ENCODE assay signal across 8 cellular contexts in the genomic region with DNA sequence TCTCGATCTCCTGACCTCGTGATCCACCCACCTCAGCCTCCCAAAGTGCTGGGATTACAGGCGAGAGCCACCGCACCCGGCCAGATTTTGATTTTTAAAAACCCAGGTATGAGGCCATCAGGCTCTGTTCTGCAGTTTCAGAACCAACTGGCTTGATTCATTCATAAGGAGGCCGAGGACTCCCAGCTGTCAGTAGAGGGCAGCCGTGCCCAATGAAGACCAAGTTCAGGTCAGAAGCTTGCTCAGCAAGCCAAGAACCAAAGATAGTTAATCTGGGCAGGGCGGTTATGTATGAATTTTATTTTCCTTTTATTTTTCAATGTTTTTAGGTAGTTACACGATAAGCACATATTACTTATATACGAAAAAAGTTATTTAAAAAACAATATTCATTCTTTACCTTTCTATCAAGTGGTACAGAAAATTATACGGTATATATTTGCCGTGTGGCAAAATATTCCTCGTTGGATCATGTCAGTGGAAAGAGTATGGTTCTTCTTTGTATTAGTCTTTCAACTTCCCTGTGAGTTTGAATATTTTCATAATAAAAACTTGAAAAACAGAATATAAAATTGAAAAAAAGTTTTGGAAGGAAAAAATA. TPM values are rescaled to one million over a fixed set of nuclear protein-coding genes. Genes with fewer than 3 reads are reported as not detected.
DNase-seq lines count a peak whose midpoint lies in the region; ATAC-seq and TF ChIP-seq lines count a peak whose summit lies in the region.

No MANE protein-coding gene starts in this region.

- H3K18ac ChIP-seq in mesenchymal stem cell (ENCODE audit: low read depth in 1 of 2, low read length in 2 of 2): no peak overlapping the region
- H3K18ac ChIP-seq in neuronal stem cell (ENCODE audit: low read length): no peak overlapping the region

- H3K4me2 ChIP-seq in DND-41 (ENCODE audit: insufficient read depth, low read length) (no peak overlapping the region), mesenchymal stem cell (ENCODE audit: low read length, poor library complexity, severe bottlenecking) (no peak overlapping the region), neuronal stem cell (ENCODE audit: insufficient read depth, low read length, poor library complexity, severe bottlenecking) (no peak overlapping the region)

- H3K9ac ChIP-seq in DND-41 (ENCODE audit: low read depth, low read length): no peak overlapping the region
- peak overlapping the region; percentile 80 for H3K9ac ChIP-seq in mesenchymal stem cell (ENCODE audit: low read length)
- H3K9ac ChIP-seq in neuronal stem cell (ENCODE audit: low read depth, low read length, poor library complexity): no peak overlapping the region

- H3K4me3 ChIP-seq in DND-41 (ENCODE audit: low read depth in 1 of 2, low read length in 2 of 2): no peak overlapping the region
- peak overlapping the region in 1 of 2 experiments; percentile 30 for H3K4me3 ChIP-seq in mesenchymal stem cell (ENCODE audit: insufficient read depth in 1 of 2, low read depth in 1 of 2, low read length in 2 of 2)
- H3K4me3 ChIP-seq in neuronal stem cell (ENCODE audit: low read length in 2 of 2): no peak overlapping the region

- H2BK5ac ChIP-seq in mesenchymal stem cell (ENCODE audit: low read depth, low read length, poor library complexity, severe bottlenecking) (no peak overlapping the region), neuronal stem cell (ENCODE audit: low read length) (no peak overlapping the region)

- DNase-seq in DND-41 (peak; percentile 64), NCI-H2107 treated with DMSO at 0.1 percent for 48 hours (lab: John Stamatoyannopoulos, UW; ENCODE audit: unreplicated experiment) (peak; percentile 43), mesenchymal stem cell (peak; percentile 83), neuronal stem cell (ENCODE audit: low spot score) (no peak)
- peak; percentile 43 to 51 for DNase-seq in activated CD4-positive, alpha-beta T cell treated with anti-CD3 and anti-CD28 coated beads, Interleukin-2, amount 50 U/mL, for 24 hours (ENCODE audit: low read depth in 1 of 2, low spot score in 1 of 2)
- peak; percentile 52 for DNase-seq in effector CD8-positive, alpha-beta T cell (lab: John Stamatoyannopoulos, UW)
- peak; percentile 43 for DNase-seq in stimulated activated CD8-positive, alpha-beta memory T cell treated with anti-CD3 and anti-CD28 coated beads, Interleukin-15, amount 100 ng/mL, for 48 hours (ENCODE audit: low read depth in 2 of 2)

- ATAC-seq in DND-41 (ENCODE audit: insufficient read depth, low read depth) (peak; percentile 72), GM21619 (IDR thresholded peaks at IDR 0.05; ENCODE audit: unreplicated experiment) (peak; percentile 64)

- no peak overlapping the region for H2BK15ac ChIP-seq in mesenchymal stem cell (ENCODE audit: low read depth, poor library complexity, severe bottlenecking)
- H2BK15ac ChIP-seq in neuronal stem cell (ENCODE audit: low read length): no peak overlapping the region

- TF ChIP-seq CTCF in DND-41 (IDR thresholded peaks at IDR 0.05; ENCODE audit: borderline replicate concordance, extremely low read depth, low read length, poor library complexity, severe bottlenecking): peak; percentile 70

- H4K91ac ChIP-seq in mesenchymal stem cell (ENCODE audit: low read length) (no peak overlapping the region), neuronal stem cell (ENCODE audit: low read depth, low read length, poor library complexity) (no peak overlapping the region)

- H3K79me2 ChIP-seq in DND-41 (ENCODE audit: insufficient read depth, low read length): no peaks in the 10 kb centered on the region

- H3K14ac ChIP-seq in mesenchymal stem cell (ENCODE audit: low read length in 2 of 2): no peak overlapping the region
- H3K14ac ChIP-seq in neuronal stem cell (ENCODE audit: low read length): no peak overlapping the region

- H3K27me3 ChIP-seq in DND-41 (ENCODE audit: insufficient read depth, low read length, poor library complexity): no peaks in the 10 kb centered on the region
- H3K27me3 ChIP-seq in mesenchymal stem cell (ENCODE audit: control insufficient read depth in 1 of 2, insufficient read depth in 1 of 2, low read length in 2 of 2): no peaks in the 10 kb centered on the region
- H3K27me3 ChIP-seq in neuronal stem cell (ENCODE audit: control insufficient read depth in 3 of 3, insufficient read depth in 3 of 3, low read depth in 1 of 3, low read length in 3 of 3): no peaks in the 10 kb centered on the region

- H3K23ac ChIP-seq in mesenchymal stem cell (ENCODE audit: low read length in 2 of 2) (no peak overlapping the region), neuronal stem cell (ENCODE audit: low read depth, low read length, poor library complexity) (no peak overlapping the region)

- H3K9me3 ChIP-seq in DND-41 (ENCODE audit: insufficient read depth, low read length, severe bottlenecking) (no peaks in the 10 kb centered on the region), mesenchymal stem cell (ENCODE audit: control insufficient read depth, low read length) (no peaks in the 10 kb centered on the region), neuronal stem cell (replicated peaks in 1 of 2; ENCODE audit: control insufficient read depth in 2 of 2, insufficient read depth in 1 of 2, low read depth in 1 of 2, low read length in 2 of 2) (no peaks in the 10 kb centered on the region)

- peaks cover 13% of the 10 kb centered on the region for H3K36me3 ChIP-seq in DND-41 (ENCODE audit: insufficient read depth, low read length)
- H3K36me3 ChIP-seq in mesenchymal stem cell (ENCODE audit: control insufficient read depth in 1 of 2, insufficient read depth in 2 of 2, low read depth in 1 of 2, low read length in 2 of 2): peaks cover 14 to 22% of the 10 kb centered on the region in 2 experiments
- peaks cover 0 to 9% of the 10 kb centered on the region in 2 donors for H3K36me3 ChIP-seq in neuronal stem cell (replicated peaks in 1 of 2; ENCODE audit: control insufficient read depth in 2 of 2, insufficient read depth in 2 of 2, low read length in 2 of 2)

- H2BK120ac ChIP-seq in mesenchymal stem cell (ENCODE audit: low read depth, low read length): no peak overlapping the region
- H2BK120ac ChIP-seq in neuronal stem cell (ENCODE audit: low read depth, low read length): no peak overlapping the region

- 30% methylated on average over 7 of the region's 13 CpGs for WGBS in mesenchymal stem cell
- WGBS in neuronal stem cell (ENCODE audit: extremely low coverage in 2 of 2, insufficient read length in 2 of 2, insufficient replicate concordance in 1 of 2), 2 donors: no CpG with 5 or more reads among the region's 13 CpGs

- H3K4me1 ChIP-seq in DND-41 (ENCODE audit: insufficient read depth, low read length) (no peaks in the 10 kb centered on the region), mesenchymal stem cell (ENCODE audit: control insufficient read depth, insufficient read depth, low read depth, low read length) (peaks cover 31% of the 10 kb centered on the region), neuronal stem cell (ENCODE audit: control insufficient read depth in 2 of 2, insufficient read depth in 1 of 2, low read depth in 1 of 2, low read length in 2 of 2) (peaks cover 22 to 24% of the 10 kb centered on the region in 2 donors)

- H3K27ac ChIP-seq in DND-41 (ENCODE audit: low read length) (no peak overlapping the region), mesenchymal stem cell (ENCODE audit: low read length, poor library complexity, severe bottlenecking) (peak overlapping the region; percentile 59), neuronal stem cell (replicated peaks; ENCODE audit: low read length) (no peak overlapping the region)

- H2BK12ac ChIP-seq in mesenchymal stem cell (ENCODE audit: low read length in 2 of 2) (no peak overlapping the region), neuronal stem cell (ENCODE audit: low read length) (no peak overlapping the region)

- H4K20me1 ChIP-seq in DND-41 (ENCODE audit: insufficient read depth, low read length): peaks cover 15% of the 10 kb centered on the region

- H4K8ac ChIP-seq in mesenchymal stem cell (ENCODE audit: low read length) (no peak overlapping the region), neuronal stem cell (ENCODE audit: low read depth, low read length) (no peak overlapping the region)

- H3K79me1 ChIP-seq in mesenchymal stem cell (replicated peaks; ENCODE audit: low read length, poor library complexity, severe bottlenecking) (peaks cover 10% of the 10 kb centered on the region), neuronal stem cell (ENCODE audit: low read depth, low read length) (no peaks in the 10 kb centered on the region)

- no peak overlapping the region for H2AFZ ChIP-seq in DND-41 (ENCODE audit: low read depth, low read length)
- no peak overlapping the region for H2AFZ ChIP-seq in mesenchymal stem cell (ENCODE audit: low read depth, low read length)
- H2AFZ ChIP-seq in neuronal stem cell (ENCODE audit: low read length): no peak overlapping the region

- H3K4ac ChIP-seq in mesenchymal stem cell (ENCODE audit: low read depth in 1 of 2, low read length in 2 of 2) (no peak overlapping the region), neuronal stem cell (ENCODE audit: low read length) (no peak overlapping the region)

- H2AK5ac ChIP-seq in mesenchymal stem cell (ENCODE audit: low read length, severe bottlenecking) (no peak overlapping the region), neuronal stem cell (ENCODE audit: low read depth, low read length) (no peak overlapping the region)

RNA-seq across cellular contexts. Expression of a gene that starts 18.0 kb away (rescaled TPM):
- 103 TPM for polyA plus RNA-seq in mesenchymal stem cell (2013, experiment 1 of 2)
- polyA plus RNA-seq in mesenchymal stem cell (2013, experiment 2 of 2): 105 TPM
- 43.6 TPM for polyA plus RNA-seq in neuronal stem cell (2013, experiment 1 of 2)
- polyA plus RNA-seq in neuronal stem cell (2013, experiment 2 of 2): 43.0 TPM

RNA-seq across cellular contexts. Expression of a gene that starts 44.7 kb away (rescaled TPM):
- polyA plus RNA-seq in mesenchymal stem cell (2013, experiment 1 of 2): not detected
- polyA plus RNA-seq in mesenchymal stem cell (2013, experiment 2 of 2): not detected
- not detected for polyA plus RNA-seq in neuronal stem cell (2013, experiment 1 of 2)
- polyA plus RNA-seq in neuronal stem cell (2013, experiment 2 of 2): not detected
